In the genomic region with DNA sequence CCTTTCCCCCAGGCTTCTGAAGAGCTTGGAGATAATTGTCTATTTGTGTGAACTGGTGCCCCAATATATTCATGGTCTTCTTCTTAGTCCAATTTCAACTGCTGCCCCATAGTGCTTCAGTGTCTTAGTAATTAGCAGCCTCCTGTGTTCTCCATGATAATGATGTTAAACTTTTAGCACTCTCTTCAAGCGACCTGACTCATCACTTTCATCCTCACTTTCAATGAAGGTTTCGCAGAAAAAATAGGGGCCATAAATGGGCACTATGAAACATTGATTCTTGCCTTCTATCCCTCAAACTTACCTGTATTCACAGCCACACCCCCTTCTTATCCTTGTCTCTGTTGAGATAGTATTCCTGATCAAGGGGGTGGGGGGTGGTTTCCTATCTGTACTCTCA, we compare ENCODE assay signal across 7 cellular contexts.
"Had no signal": no experiment of that assay in that cellular context is flagged by ENCODE, and none has a peak within 500 bp of the region (broad histone marks: within the 10 kb centered on the region; RNA-seq: fewer than 3 reads in every experiment).

No MANE protein-coding gene starts in this region.

- H3K27ac ChIP-seq: GM23248, HL-60 had no signal

- H3K4me3 ChIP-seq: GM23248, HAP-1 had no signal

- H3K9me3 ChIP-seq: HAP-1 had no signal

- H3K4me1 ChIP-seq: HAP-1 had no signal

- H2AFZ ChIP-seq: GM23248 had no signal

- DNase-seq: GM23248, GOT3, H7, KG1 had no signal

- H3K36me3 ChIP-seq: HAP-1 had no signal

- ATAC-seq: HCT116 had no signal

- H3K9ac ChIP-seq: GM23248 had no signal
